1 cellular context compared by ENCODE assay signal in genomic region chr16:67249178-67249759, GRCh38.
TF ChIP-seq lines count a peak whose summit lies in the region.

No MANE protein-coding gene starts in this region.

TF ChIP-seq in HEK293, 187 proteins besides CTCF, POLR2A, EP300 and RAD21 (continued from another document):
- no peak for TF ChIP-seq ZBTB6 (tag by site-specific recombination; IDR thresholded peaks at IDR 0.05)
- no peak for TF ChIP-seq ZNF514 (tag by site-specific recombination; IDR thresholded peaks at IDR 0.05)
- no peak for TF ChIP-seq AEBP2 (tag by site-specific recombination; IDR thresholded peaks at IDR 0.05; ENCODE audit: borderline replicate concordance)
- TF ChIP-seq MEIS1 (CRISPR knock-in tag; IDR thresholded peaks at IDR 0.05; ENCODE audit: borderline replicate concordance): no peak
- TF ChIP-seq ZNF585B (tag by site-specific recombination; IDR thresholded peaks at IDR 0.05): no peak
- no peak for TF ChIP-seq ATF2 (tag by site-specific recombination; IDR thresholded peaks at IDR 0.05; ENCODE audit: low read depth)
- peak; percentile 62 for TF ChIP-seq SP2 (tag by site-specific recombination; IDR thresholded peaks at IDR 0.05)
- TF ChIP-seq, protein P1, sequence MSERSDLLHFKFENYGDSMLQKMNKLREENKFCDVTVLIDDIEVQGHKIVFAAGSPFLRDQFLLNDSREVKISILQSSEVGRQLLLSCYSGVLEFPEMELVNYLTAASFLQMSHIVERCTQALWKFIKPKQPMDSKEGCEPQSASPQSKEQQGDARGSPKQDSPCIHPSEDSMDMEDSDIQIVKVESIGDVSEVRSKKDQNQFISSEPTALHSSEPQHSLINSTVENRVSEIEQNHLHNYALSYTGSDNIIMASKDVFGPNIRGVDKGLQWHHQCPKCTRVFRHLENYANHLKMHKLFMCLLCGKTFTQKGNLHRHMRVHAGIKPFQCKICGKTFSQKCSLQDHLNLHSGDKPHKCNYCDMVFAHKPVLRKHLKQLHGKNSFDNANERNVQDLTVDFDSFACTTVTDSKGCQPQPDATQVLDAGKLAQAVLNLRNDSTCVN (tag by site-specific recombination; optimal IDR thresholded peaks at IDR 0.05): no peak
- TF ChIP-seq ZNF548 (tag by site-specific recombination; IDR thresholded peaks at IDR 0.05): no peak
- no peak for TF ChIP-seq ZNF155 (tag by site-specific recombination; IDR thresholded peaks at IDR 0.05)
- TF ChIP-seq ZNF223 (tag by site-specific recombination; IDR thresholded peaks at IDR 0.05): no peak
- TF ChIP-seq ZNF623 (tag by site-specific recombination; IDR thresholded peaks at IDR 0.05): no peak
- TF ChIP-seq, protein P2, sequence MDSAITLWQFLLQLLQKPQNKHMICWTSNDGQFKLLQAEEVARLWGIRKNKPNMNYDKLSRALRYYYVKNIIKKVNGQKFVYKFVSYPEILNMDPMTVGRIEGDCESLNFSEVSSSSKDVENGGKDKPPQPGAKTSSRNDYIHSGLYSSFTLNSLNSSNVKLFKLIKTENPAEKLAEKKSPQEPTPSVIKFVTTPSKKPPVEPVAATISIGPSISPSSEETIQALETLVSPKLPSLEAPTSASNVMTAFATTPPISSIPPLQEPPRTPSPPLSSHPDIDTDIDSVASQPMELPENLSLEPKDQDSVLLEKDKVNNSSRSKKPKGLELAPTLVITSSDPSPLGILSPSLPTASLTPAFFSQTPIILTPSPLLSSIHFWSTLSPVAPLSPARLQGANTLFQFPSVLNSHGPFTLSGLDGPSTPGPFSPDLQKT (IDR thresholded peaks at IDR 0.05; ENCODE audit: borderline replicate concordance, low read depth, low read length): no peak
- TF ChIP-seq ZNF169 (tag by site-specific recombination; IDR thresholded peaks at IDR 0.05): no peak
- TF ChIP-seq WT1 (tag by site-specific recombination; IDR thresholded peaks at IDR 0.05): no peak
- no peak for TF ChIP-seq ZNF558 (tag by site-specific recombination; IDR thresholded peaks at IDR 0.05)
- no peak for TF ChIP-seq ZNF132 (tag by site-specific recombination; IDR thresholded peaks at IDR 0.05; ENCODE audit: borderline replicate concordance)
- TF ChIP-seq ZNF211 (tag by site-specific recombination; IDR thresholded peaks at IDR 0.05; ENCODE audit: low read depth): no peak
- TF ChIP-seq, protein P3, sequence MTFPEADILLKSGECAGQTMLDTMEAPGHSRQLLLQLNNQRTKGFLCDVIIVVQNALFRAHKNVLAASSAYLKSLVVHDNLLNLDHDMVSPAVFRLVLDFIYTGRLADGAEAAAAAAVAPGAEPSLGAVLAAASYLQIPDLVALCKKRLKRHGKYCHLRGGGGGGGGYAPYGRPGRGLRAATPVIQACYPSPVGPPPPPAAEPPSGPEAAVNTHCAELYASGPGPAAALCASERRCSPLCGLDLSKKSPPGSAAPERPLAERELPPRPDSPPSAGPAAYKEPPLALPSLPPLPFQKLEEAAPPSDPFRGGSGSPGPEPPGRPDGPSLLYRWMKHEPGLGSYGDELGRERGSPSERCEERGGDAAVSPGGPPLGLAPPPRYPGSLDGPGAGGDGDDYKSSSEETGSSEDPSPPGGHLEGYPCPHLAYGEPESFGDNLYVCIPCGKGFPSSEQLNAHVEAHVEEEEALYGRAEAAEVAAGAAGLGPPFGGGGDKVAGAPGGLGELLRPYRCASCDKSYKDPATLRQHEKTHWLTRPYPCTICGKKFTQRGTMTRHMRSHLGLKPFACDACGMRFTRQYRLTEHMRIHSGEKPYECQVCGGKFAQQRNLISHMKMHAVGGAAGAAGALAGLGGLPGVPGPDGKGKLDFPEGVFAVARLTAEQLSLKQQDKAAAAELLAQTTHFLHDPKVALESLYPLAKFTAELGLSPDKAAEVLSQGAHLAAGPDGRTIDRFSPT (tag by site-specific recombination; IDR thresholded peaks at IDR 0.05): no peak
- TF ChIP-seq ZSCAN30 (tag by site-specific recombination; IDR thresholded peaks at IDR 0.05): no peak
- TF ChIP-seq ZNF571 (tag by site-specific recombination; IDR thresholded peaks at IDR 0.05): no peak
- TF ChIP-seq ZNF133 (tag by site-specific recombination; IDR thresholded peaks at IDR 0.05): no peak
- 0 out of 2 replicates have a peak, but pooled peaks have one; percentile 22 for TF ChIP-seq ZXDB (tag by site-specific recombination; IDR thresholded peaks at IDR 0.05)
- no peak for TF ChIP-seq ZNF24 (tag by site-specific recombination; IDR thresholded peaks at IDR 0.05)
- TF ChIP-seq ZFHX2 (tag by site-specific recombination; conservative IDR thresholded peaks at IDR 0.05): peak; percentile 7; the same call in 1 of the 2 replicates
- TF ChIP-seq GLIS2 (tag by site-specific recombination; IDR thresholded peaks at IDR 0.05): 0 out of 2 replicates have a peak, but pooled peaks have one; percentile 22
- no peak for TF ChIP-seq ZNF140 (tag by site-specific recombination; IDR thresholded peaks at IDR 0.05)
- no peak for TF ChIP-seq PRDM1 (tag by site-specific recombination; IDR thresholded peaks at IDR 0.05)
- TF ChIP-seq ZNF2 (tag by site-specific recombination; IDR thresholded peaks at IDR 0.05): no peak
- TF ChIP-seq, protein P4, sequence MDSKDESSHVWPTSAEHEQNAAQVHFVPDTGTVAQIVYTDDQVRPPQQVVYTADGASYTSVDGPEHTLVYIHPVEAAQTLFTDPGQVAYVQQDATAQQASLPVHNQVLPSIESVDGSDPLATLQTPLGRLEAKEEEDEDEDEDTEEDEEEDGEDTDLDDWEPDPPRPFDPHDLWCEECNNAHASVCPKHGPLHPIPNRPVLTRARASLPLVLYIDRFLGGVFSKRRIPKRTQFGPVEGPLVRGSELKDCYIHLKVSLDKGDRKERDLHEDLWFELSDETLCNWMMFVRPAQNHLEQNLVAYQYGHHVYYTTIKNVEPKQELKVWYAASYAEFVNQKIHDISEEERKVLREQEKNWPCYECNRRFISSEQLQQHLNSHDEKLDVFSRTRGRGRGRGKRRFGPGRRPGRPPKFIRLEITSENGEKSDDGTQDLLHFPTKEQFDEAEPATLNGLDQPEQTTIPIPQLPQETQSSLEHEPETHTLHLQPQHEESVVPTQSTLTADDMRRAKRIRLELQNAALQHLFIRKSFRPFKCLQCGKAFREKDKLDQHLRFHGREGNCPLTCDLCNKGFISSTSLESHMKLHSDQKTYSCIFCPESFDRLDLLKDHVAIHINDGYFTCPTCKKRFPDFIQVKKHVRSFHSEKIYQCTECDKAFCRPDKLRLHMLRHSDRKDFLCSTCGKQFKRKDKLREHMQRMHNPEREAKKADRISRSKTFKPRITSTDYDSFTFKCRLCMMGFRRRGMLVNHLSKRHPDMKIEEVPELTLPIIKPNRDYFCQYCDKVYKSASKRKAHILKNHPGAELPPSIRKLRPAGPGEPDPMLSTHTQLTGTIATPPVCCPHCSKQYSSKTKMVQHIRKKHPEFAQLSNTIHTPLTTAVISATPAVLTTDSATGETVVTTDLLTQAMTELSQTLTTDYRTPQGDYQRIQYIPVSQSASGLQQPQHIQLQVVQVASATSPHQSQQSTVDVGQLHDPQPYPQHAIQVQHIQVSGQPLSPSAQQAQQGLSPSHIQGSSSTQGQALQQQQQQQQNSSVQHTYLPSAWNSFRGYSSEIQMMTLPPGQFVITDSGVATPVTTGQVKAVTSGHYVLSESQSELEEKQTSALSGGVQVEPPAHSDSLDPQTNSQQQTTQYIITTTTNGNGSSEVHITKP (tag by site-specific recombination; IDR thresholded peaks at IDR 0.05): no peak
- TF ChIP-seq ZNF398 (tag by site-specific recombination; IDR thresholded peaks at IDR 0.05): 0 out of 2 replicates have a peak, but pooled peaks have one; percentile 29
- TF ChIP-seq ZNF175 (tag by site-specific recombination; IDR thresholded peaks at IDR 0.05): no peak
- no peak for TF ChIP-seq ZNF19 (tag by site-specific recombination; IDR thresholded peaks at IDR 0.05; ENCODE audit: low read depth)
- no peak for TF ChIP-seq ZNF157 (tag by site-specific recombination; IDR thresholded peaks at IDR 0.05)
- TF ChIP-seq ZBTB20 (tag by site-specific recombination; IDR thresholded peaks at IDR 0.05): 0 out of 2 replicates have a peak, but pooled peaks have one; percentile 14
- TF ChIP-seq REPIN1 (tag by site-specific recombination; IDR thresholded peaks at IDR 0.05; ENCODE audit: low read depth): no peak
- no peak for TF ChIP-seq ZNF146 (tag by site-specific recombination; IDR thresholded peaks at IDR 0.05)
- no peak for TF ChIP-seq TCF7L2 (IDR thresholded peaks at IDR 0.05; ENCODE audit: borderline replicate concordance, low read depth, low read length)
- no peak for TF ChIP-seq ZNF202 (tag by site-specific recombination; IDR thresholded peaks at IDR 0.05; ENCODE audit: borderline replicate concordance)
- TF ChIP-seq KLF9 (tag by site-specific recombination; IDR thresholded peaks at IDR 0.05; ENCODE audit: low read depth): peak; percentile 55
- TF ChIP-seq ZNF335 (tag by site-specific recombination; conservative IDR thresholded peaks at IDR 0.05): peak; percentile 16; the same call in 1 of the 2 replicates
- TF ChIP-seq ZNF274 (IDR thresholded peaks at IDR 0.05; ENCODE audit: low read length): no peak
- no peak for TF ChIP-seq ZNF274 (tag by site-specific recombination; IDR thresholded peaks at IDR 0.05; ENCODE audit: borderline replicate concordance)
- TF ChIP-seq ZNF626 (tag by site-specific recombination; IDR thresholded peaks at IDR 0.05): no peak
- TF ChIP-seq, protein P5, sequence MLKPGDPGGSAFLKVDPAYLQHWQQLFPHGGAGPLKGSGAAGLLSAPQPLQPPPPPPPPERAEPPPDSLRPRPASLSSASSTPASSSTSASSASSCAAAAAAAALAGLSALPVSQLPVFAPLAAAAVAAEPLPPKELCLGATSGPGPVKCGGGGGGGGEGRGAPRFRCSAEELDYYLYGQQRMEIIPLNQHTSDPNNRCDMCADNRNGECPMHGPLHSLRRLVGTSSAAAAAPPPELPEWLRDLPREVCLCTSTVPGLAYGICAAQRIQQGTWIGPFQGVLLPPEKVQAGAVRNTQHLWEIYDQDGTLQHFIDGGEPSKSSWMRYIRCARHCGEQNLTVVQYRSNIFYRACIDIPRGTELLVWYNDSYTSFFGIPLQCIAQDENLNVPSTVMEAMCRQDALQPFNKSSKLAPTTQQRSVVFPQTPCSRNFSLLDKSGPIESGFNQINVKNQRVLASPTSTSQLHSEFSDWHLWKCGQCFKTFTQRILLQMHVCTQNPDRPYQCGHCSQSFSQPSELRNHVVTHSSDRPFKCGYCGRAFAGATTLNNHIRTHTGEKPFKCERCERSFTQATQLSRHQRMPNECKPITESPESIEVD (tag by site-specific recombination; IDR thresholded peaks at IDR 0.05): no peak
